Comparison of ENCODE assay signal across 1 cellular context in the genomic region with DNA sequence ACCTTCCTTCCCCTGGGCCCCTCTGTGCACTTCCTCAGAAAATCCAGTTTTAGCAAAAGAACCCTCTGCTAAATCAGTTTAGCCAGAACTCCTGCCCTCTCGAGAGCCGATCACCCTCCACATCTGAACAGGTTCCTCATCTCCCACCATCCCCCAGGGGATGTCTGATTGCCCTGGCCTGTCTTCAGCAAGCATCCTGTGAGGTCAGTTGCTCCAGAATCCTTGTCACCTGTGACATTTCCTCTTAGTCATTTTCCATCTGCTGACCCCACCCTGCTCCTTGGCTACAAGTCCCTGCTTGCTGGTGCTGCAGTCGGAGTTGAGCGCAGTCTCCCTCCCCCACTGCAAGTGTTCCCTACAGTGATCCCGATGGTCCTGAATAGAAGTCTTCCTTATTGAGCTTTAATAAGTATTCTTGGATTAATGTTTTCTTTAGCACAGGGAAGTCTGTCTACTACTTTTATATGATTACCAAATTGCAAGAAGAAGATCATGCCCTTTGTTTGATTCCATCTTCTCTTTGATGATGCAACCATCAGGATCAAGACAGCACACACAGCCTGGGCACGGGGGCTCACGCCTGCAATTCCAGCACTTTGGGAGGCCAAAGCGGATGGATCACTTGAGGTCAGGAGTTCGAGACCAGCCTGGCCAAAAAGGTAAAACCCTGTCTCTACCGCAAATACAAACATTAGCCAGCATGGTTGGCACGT.
A peak's percentile ranks its signal among the peaks of the same experiment; 100 is the strongest.
TF ChIP-seq lines count a peak whose summit lies in the region.

No MANE protein-coding gene starts in this region.

TF ChIP-seq in HCT116, 20 proteins besides CTCF, POLR2A, EP300 and RAD21 (continued from another document):
- TF ChIP-seq REST (IDR thresholded peaks at IDR 0.05; ENCODE audit: low read depth), result no peak
- peak; percentile 35; the same call in 1 of the 2 replicates for TF ChIP-seq CBX3 (IDR thresholded peaks at IDR 0.05; ENCODE audit: low read depth)
- peak; percentile 56; the same call in 1 of the 2 replicates for TF ChIP-seq CEBPB (IDR thresholded peaks at IDR 0.05; ENCODE audit: low read depth)
- TF ChIP-seq YY1 (IDR thresholded peaks at IDR 0.05; ENCODE audit: extremely low read depth, insufficient replicate concordance, low read depth, low read length), result no peak
- TF ChIP-seq ELF1 (IDR thresholded peaks at IDR 0.05; ENCODE audit: borderline replicate concordance, low read depth), result no peak
- peak; percentile 33; the same call in 1 of the 2 replicates for TF ChIP-seq POLR2AphosphoS5 (IDR thresholded peaks at IDR 0.05; ENCODE audit: low read depth, low read length)
- TF ChIP-seq EGR1 (IDR thresholded peaks at IDR 0.05; ENCODE audit: low read depth), result no peak
- peak; percentile 54 for TF ChIP-seq JUND (IDR thresholded peaks at IDR 0.05)
- peak; percentile 56 for TF ChIP-seq FOSL1 (IDR thresholded peaks at IDR 0.05; ENCODE audit: low read depth)
- TF ChIP-seq SP1 (IDR thresholded peaks at IDR 0.05; ENCODE audit: low read depth), result peak; percentile 72
- TF ChIP-seq, protein P1, sequence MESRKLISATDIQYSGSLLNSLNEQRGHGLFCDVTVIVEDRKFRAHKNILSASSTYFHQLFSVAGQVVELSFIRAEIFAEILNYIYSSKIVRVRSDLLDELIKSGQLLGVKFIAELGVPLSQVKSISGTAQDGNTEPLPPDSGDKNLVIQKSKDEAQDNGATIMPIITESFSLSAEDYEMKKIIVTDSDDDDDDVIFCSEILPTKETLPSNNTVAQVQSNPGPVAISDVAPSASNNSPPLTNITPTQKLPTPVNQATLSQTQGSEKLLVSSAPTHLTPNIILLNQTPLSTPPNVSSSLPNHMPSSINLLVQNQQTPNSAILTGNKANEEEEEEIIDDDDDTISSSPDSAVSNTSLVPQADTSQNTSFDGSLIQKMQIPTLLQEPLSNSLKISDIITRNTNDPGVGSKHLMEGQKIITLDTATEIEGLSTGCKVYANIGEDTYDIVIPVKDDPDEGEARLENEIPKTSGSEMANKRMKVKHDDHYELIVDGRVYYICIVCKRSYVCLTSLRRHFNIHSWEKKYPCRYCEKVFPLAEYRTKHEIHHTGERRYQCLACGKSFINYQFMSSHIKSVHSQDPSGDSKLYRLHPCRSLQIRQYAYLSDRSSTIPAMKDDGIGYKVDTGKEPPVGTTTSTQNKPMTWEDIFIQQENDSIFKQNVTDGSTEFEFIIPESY (IDR thresholded peaks at IDR 0.05; ENCODE audit: extremely low read depth, insufficient replicate concordance, low read length), result no peak
- 0 out of 2 replicates have a peak, but pooled peaks have one; percentile 39 for TF ChIP-seq SIN3A (IDR thresholded peaks at IDR 0.05; ENCODE audit: low read depth)
- TF ChIP-seq ATF3 (IDR thresholded peaks at IDR 0.05), result peak; percentile 64; the same call in 1 of the 2 replicates
